9 cellular contexts compared by ENCODE assay signal in genomic region chr9:127838375-127839078, GRCh38. TPM values are rescaled to one million over a fixed set of nuclear protein-coding genes. Genes with fewer than 3 reads are reported as not detected.
DNase-seq lines count a peak whose midpoint lies in the region; ATAC-seq, FAIRE-seq and TF ChIP-seq lines count a peak whose summit lies in the region.
"Had no signal": no experiment of that assay in that cellular context is flagged by ENCODE, and none has a peak within 500 bp of the region (broad histone marks: within the 10 kb centered on the region; RNA-seq: fewer than 3 reads in every experiment).

No MANE protein-coding gene starts in this region.

- TF ChIP-seq RAD21 in H1 (IDR thresholded peaks at IDR 0.05 in 1 of 2, conservative IDR thresholded peaks at IDR 0.05 in 1 of 2; ENCODE audit: low read depth in 2 of 2, low read length in 2 of 2) = no peak

- H3K27ac ChIP-seq in H1 (ENCODE audit: low read depth, low read length) = no peak overlapping the region
- peak overlapping the region; percentile 72 for H3K27ac ChIP-seq in mesodermal cell (ENCODE audit: low read depth, low read length, severe bottlenecking)
- H3K27ac ChIP-seq in upper lobe of left lung = peak overlapping the region; percentile 87 to 96 (median 90)

- 0 out of 2 replicates have a peak overlapping the region, but pooled peaks have one; percentile 61 for H2BK15ac ChIP-seq in H1 (ENCODE audit: low read length)

- no peaks in the 10 kb centered on the region for H3K23me2 ChIP-seq in H1 (ENCODE audit: low read depth, low read length)

- H2BK20ac ChIP-seq in H1 (ENCODE audit: low read length) = no peak overlapping the region

- no peaks in the 10 kb centered on the region for H3K79me1 ChIP-seq in H1 (ENCODE audit: low read depth, low read length)

- H2AK5ac ChIP-seq in H1 (ENCODE audit: low read depth, low read length) = no peak overlapping the region

- H4K5ac ChIP-seq in H1 (ENCODE audit: insufficient read length, low read depth, low read length) = no peak overlapping the region

- ATAC-seq in upper lobe of left lung (ENCODE audit: low FRiP score in 2 of 2) (peak; percentile 88 to 89), HG03135 (IDR thresholded peaks at IDR 0.05; ENCODE audit: unreplicated experiment) (no peak)

- no peaks in the 10 kb centered on the region for H3K4me1 Mint-ChIP-seq in T-helper 2 cell treated with Interferon-gamma antibody and Interleukin-4, amounts not matched to agents 5 μg/mL and 100 μg/mL, for 36 hours (ENCODE audit: low read depth)

- H3K4me1 ChIP-seq in NT2/D1 (ENCODE audit: insufficient read depth, insufficient read length) (peaks cover 24% of the 10 kb centered on the region), H1 (replicated peaks in 1 of 4; ENCODE audit: control insufficient read depth in 3 of 4, insufficient read depth in 4 of 4, low read length in 3 of 4) (peaks cover 0 to 4% (median 0%) of the 10 kb centered on the region in 4 experiments; a peak in 2 of 7 replicates), mesodermal cell (ENCODE audit: control insufficient read depth, insufficient read depth, low read length, poor library complexity, severe bottlenecking) (peaks cover 43% of the 10 kb centered on the region), upper lobe of left lung (peaks cover 71 to 77% (median 72%) of the 10 kb centered on the region in 4 donors)

- H3K9ac ChIP-seq in NT2/D1 (ENCODE audit: insufficient read length, low read depth) = peak overlapping the region; percentile 12
- H3K9ac ChIP-seq in H1 (replicated peaks in 1 of 4; ENCODE audit: extremely low read depth in 1 of 4, low read depth in 3 of 4, low read length in 3 of 4) = no peak overlapping the region

- WGBS in H1 (ENCODE audit: extremely low coverage in 1 of 2, insufficient coverage in 1 of 2, insufficient read length in 1 of 2, insufficient replicate concordance in 2 of 2, low coverage in 1 of 2, low lambda C conversion rate in 2 of 2, missing lambda C conversion rate in 1 of 2), 2 experiments = 83% methylated on average over 14 of the region's 18 CpGs; no CpG with 5 or more reads in 1 of the 2 experiments
- WGBS in mesodermal cell (ENCODE audit: insufficient coverage in 2 of 2), 2 experiments = 43 to 66% methylated on average over 13 to 15 of the region's 18 CpGs
- 36 to 55% methylated on average over 16 to 17 of the region's 18 CpGs for WGBS in upper lobe of left lung, 2 donors

- no peak for FAIRE-seq in H1 (lab: Jason Lieb, UNC)

- H3K79me2 ChIP-seq in H1 (ENCODE audit: control insufficient read depth in 1 of 2, insufficient read depth in 2 of 2, low read length in 2 of 2) = no peaks in the 10 kb centered on the region

- no peak overlapping the region for H3K56ac ChIP-seq in H1 (replicated peaks; ENCODE audit: insufficient read length, low read depth, low read length)

- H3K14ac ChIP-seq in H1 (ENCODE audit: insufficient read length) = no peak overlapping the region

- H2BK120ac ChIP-seq in H1 (replicated peaks; ENCODE audit: low read depth, low read length) = no peak overlapping the region

- TF ChIP-seq POLR2A in H1 (IDR thresholded peaks at IDR 0.05; ENCODE audit: control extremely low read depth in 1 of 2, low read depth in 2 of 2, low read length in 2 of 2) = no peak
- TF ChIP-seq POLR2A in upper lobe of left lung (IDR thresholded peaks at IDR 0.05) = peak in 3 of 4 donors; percentile 12 to 75 (median 56)

- peak overlapping the region; percentile 88 for H4K8ac ChIP-seq in H1 (ENCODE audit: extremely low read depth, insufficient read depth, low read length)

- no peak overlapping the region; the same call in 1 of the 2 replicates for H3K18ac ChIP-seq in H1 (ENCODE audit: extremely low read depth, low read length)

- H3K36me3 Mint-ChIP-seq in T-helper 2 cell treated with Interferon-gamma antibody and Interleukin-4, amounts not matched to agents 5 μg/mL and 100 μg/mL, for 36 hours (ENCODE audit: low read depth) = no peaks in the 10 kb centered on the region

- no peak overlapping the region for H3K4me2 ChIP-seq in H1 (ENCODE audit: insufficient read depth in 1 of 2, low read depth in 2 of 2, low read length in 2 of 2)

- no peak for TF ChIP-seq CTCF in H1 (IDR thresholded peaks at IDR 0.05; ENCODE audit: control extremely low read depth in 1 of 3, insufficient read depth in 1 of 3, low read depth in 1 of 3, low read length in 3 of 3)
- TF ChIP-seq CTCF in upper lobe of left lung (IDR thresholded peaks at IDR 0.05) = no peak

- H3K23ac ChIP-seq in H1 (ENCODE audit: insufficient read length) = no peak overlapping the region

- no peaks in the 10 kb centered on the region for H3K27me3 ChIP-seq in NT2/D1 (ENCODE audit: insufficient read depth, insufficient read length)
- H3K27me3 ChIP-seq in H1 (replicated peaks in 1 of 4; ENCODE audit: control insufficient read depth in 3 of 4, extremely low read depth in 1 of 4, insufficient read depth in 3 of 4, low read length in 3 of 4) = no peaks in the 10 kb centered on the region; a peak in 1 of 7 replicates
- H3K27me3 ChIP-seq in upper lobe of left lung = no peaks in the 10 kb centered on the region

- CTCF ChIA-PET in H1 (lab: Charles Lee; ENCODE audit: partially characterized antibody) = interaction anchor here (0.7 to 7.9 kb wide), 10 partner anchors 14 to 83 kb away, joined by 3 to 51 read pairs (median 6); partner anchors contain the start of gene ENG

- TF ChIP-seq EP300 in H1 (IDR thresholded peaks at IDR 0.05; ENCODE audit: borderline replicate concordance in 1 of 2, low read depth in 2 of 2, low read length in 2 of 2) (no peak), upper lobe of left lung (IDR thresholded peaks at IDR 0.05) (peak in 3 of 4 donors; percentile 85 to 97 (median 92))

- peak overlapping the region; percentile 9 for H4K91ac ChIP-seq in H1 (replicated peaks; ENCODE audit: insufficient read length, low read length)

- H3K4me3 Mint-ChIP-seq in T-helper 2 cell treated with Interferon-gamma antibody and Interleukin-4, amounts not matched to agents 5 μg/mL and 100 μg/mL, for 36 hours = no peak overlapping the region

- DNase-seq in NT2/D1 (ENCODE audit: low read depth, low spot score) (no peak), H1 (ENCODE audit: low read depth in 1 of 2, low spot score in 2 of 2) (no peak), upper lobe of left lung (peak; percentile 81 to 84), H4 (ENCODE audit: low spot score) (no peak), superior temporal gyrus (ENCODE audit: extremely low spot score) (no peak)
- DNase-seq in T-helper 2 cell treated with Interferon-gamma antibody and Interleukin-4, amounts not matched to agents 5 μg/mL and 100 μg/mL, for 36 hours (ENCODE audit: low spot score) = no peak
- DNase-seq: RPMI8226 had no signal

- H4K20me1 ChIP-seq in H1 (replicated peaks in 1 of 2; ENCODE audit: control insufficient read depth in 1 of 2, insufficient read depth in 2 of 2, low read length in 2 of 2) = no peaks in the 10 kb centered on the region

- no peak overlapping the region for H3K4ac ChIP-seq in H1 (replicated peaks; ENCODE audit: insufficient read length, low read depth, low read length)

- no peak overlapping the region for H3K4me3 ChIP-seq in NT2/D1 (ENCODE audit: insufficient read length, low read depth)
- no peak overlapping the region for H3K4me3 ChIP-seq in H1 (ENCODE audit: extremely low read depth in 1 of 4, insufficient read depth in 2 of 4, low read depth in 3 of 4, low read length in 4 of 4)
- H3K4me3 ChIP-seq in mesodermal cell (ENCODE audit: extremely low read depth, insufficient read depth, low read length, poor library complexity, severe bottlenecking) = no peak overlapping the region
- H3K4me3 ChIP-seq in upper lobe of left lung = peak overlapping the region in 1 of 4 donors; percentile 7

- no peak overlapping the region for H2AFZ ChIP-seq in H1 (ENCODE audit: low read length)

- H2BK5ac ChIP-seq in H1 (ENCODE audit: low read depth, low read length) = no peak overlapping the region

- no peaks in the 10 kb centered on the region for H3K9me3 ChIP-seq in NT2/D1 (ENCODE audit: insufficient read depth, low read length)
- no peaks in the 10 kb centered on the region for H3K9me3 ChIP-seq in H1 (ENCODE audit: insufficient read depth in 2 of 2, low read depth in 1 of 2, low read length in 1 of 2)
- H3K9me3 ChIP-seq in mesodermal cell (ENCODE audit: control insufficient read depth, low read length) = no peaks in the 10 kb centered on the region
- no peaks in the 10 kb centered on the region for H3K9me3 ChIP-seq in upper lobe of left lung

- no peaks in the 10 kb centered on the region for H3K36me3 ChIP-seq in NT2/D1 (ENCODE audit: insufficient read depth, insufficient read length, low read length)
- H3K36me3 ChIP-seq in H1 (ENCODE audit: control insufficient read depth in 2 of 4, insufficient read depth in 4 of 4, low read length in 3 of 4) = no peaks in the 10 kb centered on the region
- H3K36me3 ChIP-seq in mesodermal cell (ENCODE audit: control insufficient read depth, insufficient read depth, low read length) = peaks cover 12% of the 10 kb centered on the region
- peaks cover 0 to 40% (median 12%) of the 10 kb centered on the region in 4 donors for H3K36me3 ChIP-seq in upper lobe of left lung

- no peaks in the 10 kb centered on the region for H3K9me3 Mint-ChIP-seq in T-helper 2 cell treated with Interferon-gamma antibody and Interleukin-4, amounts not matched to agents 5 μg/mL and 100 μg/mL, for 36 hours

- no peaks in the 10 kb centered on the region for H3K27me3 Mint-ChIP-seq in T-helper 2 cell treated with Interferon-gamma antibody and Interleukin-4, amounts not matched to agents 5 μg/mL and 100 μg/mL, for 36 hours (ENCODE audit: low read depth)

- H3K27ac Mint-ChIP-seq in T-helper 2 cell treated with Interferon-gamma antibody and Interleukin-4, amounts not matched to agents 5 μg/mL and 100 μg/mL, for 36 hours = no peak overlapping the region

- POLR2A ChIA-PET in H1 (lab: Charles Lee; ENCODE audit: partially characterized antibody) = interaction anchor here (0.6 to 1.2 kb wide), 3 partner anchors 12 to 136 kb away, joined by 3 to 4 read pairs (median 3); no protein-coding TSS in a partner anchor

- no peak overlapping the region for H2BK12ac ChIP-seq in H1 (ENCODE audit: low read depth, low read length)

RNA-seq across cellular contexts. Expression of gene ENG, which starts 15.9 kb away (rescaled TPM):
- total RNA-seq in H1 (2021; fragmentation: NEBNext Ultra II Directional; extraction: Animal tissue kit (Norgen Biotek cat#: 25700)) = 4.2 and 4.4 TPM in 2 replicates
- 1.8 and 3.2 TPM in 2 replicates for polyA plus RNA-seq in H1 (2011; rRNA removed)
- polyA plus RNA-seq in H1 (2011; cell fraction: cytosol; rRNA removed) = 1.1 TPM
- polyA plus RNA-seq in H1 (2011; cell fraction: nucleus; rRNA removed) = 2.7 TPM
- polyA plus RNA-seq in H1 (2012, experiment 1 of 2) = 3.7 to 5.2 TPM (median 4.0 TPM) in 4 replicates
- polyA plus RNA-seq in H1 (2012, experiment 2 of 2) = 2.6 TPM
- polyA plus RNA-seq in H1 (2013, experiment 1 of 2) = 6.7 TPM
- polyA plus RNA-seq in H1 (2013, experiment 2 of 2) = 7.6 TPM
- polyA minus RNA-seq in H1 (2011; rRNA and poly(A)+ RNA removed) = 1.4 and 2.4 TPM in 2 replicates
- polyA minus RNA-seq in H1 (2011; cell fraction: cytosol; rRNA and poly(A)+ RNA removed) = 2.3 TPM
- polyA minus RNA-seq in H1 (2011; cell fraction: nucleus; rRNA and poly(A)+ RNA removed) = 2.5 TPM
- polyA plus RNA-seq in mesodermal cell (2013, experiment 1 of 2) = 69.9 TPM
- 50.6 TPM for polyA plus RNA-seq in mesodermal cell (2013, experiment 2 of 2)
- total RNA-seq in upper lobe of left lung = 100 to 1,000 TPM in 4 of 6 donors, 10 to 100 TPM in 2; 45.7 to 378 (median 178) TPM
- 1.8 and 3.0 TPM in 2 replicates for total RNA-seq in H4 (2014; rRNA removed; shearing (Covaris generic))

RNA-seq across cellular contexts. Expression of gene FPGS, which starts 35.8 kb away (rescaled TPM):
- total RNA-seq in H1 (2021; fragmentation: NEBNext Ultra II Directional; extraction: Animal tissue kit (Norgen Biotek cat#: 25700)) = 62.4 and 63.7 TPM in 2 replicates
- 83.0 and 125 TPM in 2 replicates for polyA plus RNA-seq in H1 (2011; rRNA removed)
- polyA plus RNA-seq in H1 (2011; cell fraction: cytosol; rRNA removed) = 71.0 TPM
- polyA plus RNA-seq in H1 (2011; cell fraction: nucleus; rRNA removed) = 156 TPM
- 56.8 to 70.0 TPM (median 66.4 TPM) in 4 replicates for polyA plus RNA-seq in H1 (2012, experiment 1 of 2)
- 58.0 TPM for polyA plus RNA-seq in H1 (2012, experiment 2 of 2)
- 38.7 TPM for polyA plus RNA-seq in H1 (2013, experiment 1 of 2)
- 35.7 TPM for polyA plus RNA-seq in H1 (2013, experiment 2 of 2)
- polyA minus RNA-seq in H1 (2011; rRNA and poly(A)+ RNA removed) = 55.2 and 85.0 TPM in 2 replicates
- 72.3 TPM for polyA minus RNA-seq in H1 (2011; cell fraction: cytosol; rRNA and poly(A)+ RNA removed)
- polyA minus RNA-seq in H1 (2011; cell fraction: nucleus; rRNA and poly(A)+ RNA removed) = 52.7 TPM
- polyA plus RNA-seq in mesodermal cell (2013, experiment 1 of 2) = 57.4 TPM
- polyA plus RNA-seq in mesodermal cell (2013, experiment 2 of 2) = 48.9 TPM
- total RNA-seq in upper lobe of left lung = 100 to 1,000 TPM in 2 of 6 donors, 10 to 100 TPM in 4; 85.1 to 337 (median 95.5) TPM
- total RNA-seq in H4 (2014; rRNA removed; shearing (Covaris generic)) = 32.8 and 49.8 TPM in 2 replicates

RNA-seq across cellular contexts. Expression of gene AK1, which starts 38.9 kb away (rescaled TPM):
- total RNA-seq in H1 (2021; fragmentation: NEBNext Ultra II Directional; extraction: Animal tissue kit (Norgen Biotek cat#: 25700)) = 35.9 and 37.9 TPM in 2 replicates
- polyA plus RNA-seq in H1 (2011; rRNA removed) = 39.2 and 44.1 TPM in 2 replicates
- 45.5 TPM for polyA plus RNA-seq in H1 (2011; cell fraction: cytosol; rRNA removed)
- 32.0 TPM for polyA plus RNA-seq in H1 (2011; cell fraction: nucleus; rRNA removed)
- polyA plus RNA-seq in H1 (2012, experiment 1 of 2) = 32.5 to 48.8 TPM (median 43.2 TPM) in 4 replicates
- 31.3 TPM for polyA plus RNA-seq in H1 (2012, experiment 2 of 2)
- polyA plus RNA-seq in H1 (2013, experiment 1 of 2) = 26.6 TPM
- polyA plus RNA-seq in H1 (2013, experiment 2 of 2) = 24.9 TPM
- polyA minus RNA-seq in H1 (2011; rRNA and poly(A)+ RNA removed) = 9.5 and 12.8 TPM in 2 replicates
- polyA minus RNA-seq in H1 (2011; cell fraction: cytosol; rRNA and poly(A)+ RNA removed) = 2.6 TPM
- polyA minus RNA-seq in H1 (2011; cell fraction: nucleus; rRNA and poly(A)+ RNA removed) = 6.3 TPM
- 88.2 TPM for polyA plus RNA-seq in mesodermal cell (2013, experiment 1 of 2)
- polyA plus RNA-seq in mesodermal cell (2013, experiment 2 of 2) = 72.8 TPM
- 100 to 1,000 TPM; 106 to 239 (median 161) TPM for total RNA-seq in upper lobe of left lung
- total RNA-seq in H4 (2014; rRNA removed; shearing (Covaris generic)) = 25.3 and 45.7 TPM in 2 replicates

RNA-seq across cellular contexts. Expression of gene CDK9, which starts 52.7 kb away (rescaled TPM):
- 86.3 and 87.5 TPM in 2 replicates for total RNA-seq in H1 (2021; fragmentation: NEBNext Ultra II Directional; extraction: Animal tissue kit (Norgen Biotek cat#: 25700))
- polyA plus RNA-seq in H1 (2011; rRNA removed) = 69.1 and 94.0 TPM in 2 replicates
- 79.0 TPM for polyA plus RNA-seq in H1 (2011; cell fraction: cytosol; rRNA removed)
- polyA plus RNA-seq in H1 (2011; cell fraction: nucleus; rRNA removed) = 126 TPM
- 55.7 to 89.9 TPM (median 79.6 TPM) in 4 replicates for polyA plus RNA-seq in H1 (2012, experiment 1 of 2)
- 70.2 TPM for polyA plus RNA-seq in H1 (2012, experiment 2 of 2)
- 42.8 TPM for polyA plus RNA-seq in H1 (2013, experiment 1 of 2)
- polyA plus RNA-seq in H1 (2013, experiment 2 of 2) = 41.6 TPM
- polyA minus RNA-seq in H1 (2011; rRNA and poly(A)+ RNA removed) = 75.4 and 85.6 TPM in 2 replicates
- 42.9 TPM for polyA minus RNA-seq in H1 (2011; cell fraction: cytosol; rRNA and poly(A)+ RNA removed)
- 73.9 TPM for polyA minus RNA-seq in H1 (2011; cell fraction: nucleus; rRNA and poly(A)+ RNA removed)
- polyA plus RNA-seq in mesodermal cell (2013, experiment 1 of 2) = 79.5 TPM
- polyA plus RNA-seq in mesodermal cell (2013, experiment 2 of 2) = 66.6 TPM
- total RNA-seq in upper lobe of left lung = 100 to 1,000 TPM in 3 of 6 donors, 10 to 100 TPM in 3; 69.8 to 168 (median 106) TPM
- 22.8 and 24.8 TPM in 2 replicates for total RNA-seq in H4 (2014; rRNA removed; shearing (Covaris generic))

Comparison
In these comparisons a context has a peak if more than half of its experiments do, and no peak if none do; other contexts are left out.
1. DNase-seq: peak in upper lobe of left lung (2 of 2); none in NT2/D1 (single experiment), H1 (0 of 2), H4 (single experiment), superior temporal gyrus (single experiment) and T-helper 2 cell treated with Interferon-gamma antibody and Interleukin-4, amounts not matched to agents 5 μg/mL and 100 μg/mL, for 36 hours (single experiment).
2. POLR2A ChIP-seq: peak in upper lobe of left lung (3 of 4); none in H1 (0 of 2).